ENCODE assay signal across 8 cellular contexts in the genomic region with DNA sequence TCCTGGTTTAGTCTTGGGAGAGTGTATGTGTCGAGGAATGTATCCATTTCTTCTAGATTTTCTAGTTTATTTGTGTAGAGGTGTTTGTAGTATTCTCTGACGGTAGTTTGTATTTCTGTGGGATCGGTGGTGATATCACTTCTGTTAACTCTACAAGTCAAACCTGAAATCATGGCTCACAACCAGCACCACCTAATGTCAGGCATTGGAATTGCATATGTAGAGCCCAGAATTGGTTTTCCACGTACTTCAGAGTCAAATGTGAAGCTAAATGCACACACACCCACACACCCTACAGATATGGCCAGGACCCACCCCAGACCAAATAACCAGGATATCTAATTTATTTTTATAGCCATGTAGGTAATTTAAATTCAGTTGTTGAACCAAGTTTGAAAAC.
DNase-seq lines count a peak whose midpoint lies in the region; ATAC-seq and TF ChIP-seq lines count a peak whose summit lies in the region.
"Not testable (repeated sequence)": the region's sequence is repeated elsewhere in the genome, so short reads cannot be mapped to it uniquely, and the experiment has no call there.

No MANE protein-coding gene starts in this region.

- not testable (repeated sequence) for H3K9me3 ChIP-seq in IMR-90 (ENCODE audit: control insufficient read depth, insufficient read depth, low read length); left lung

- H4K5ac ChIP-seq in IMR-90 (ENCODE audit: low read depth, low read length) = not testable (repeated sequence)

- H3K4me1 Mint-ChIP-seq in activated CD8-positive, alpha-beta T cell treated with anti-CD3 and anti-CD28 coated beads for 36 hours (ENCODE audit: low read depth) = not testable (repeated sequence)

- H3K14ac ChIP-seq in IMR-90 (replicated peaks; ENCODE audit: low read depth, low read length) = not testable (repeated sequence)

- H3K27ac Mint-ChIP-seq in activated CD8-positive, alpha-beta T cell treated with anti-CD3 and anti-CD28 coated beads for 36 hours = not testable (repeated sequence)

- not testable (repeated sequence) for H3K56ac ChIP-seq in IMR-90 (ENCODE audit: extremely low read depth, insufficient read depth, low read length)

- not testable (repeated sequence) for H2BK5ac ChIP-seq in IMR-90 (ENCODE audit: low read depth, low read length, poor library complexity, severe bottlenecking)

- TF ChIP-seq POLR2A in IMR-90 (IDR thresholded peaks at IDR 0.05; ENCODE audit: low read depth, low read length) = not testable (repeated sequence)

- H2BK15ac ChIP-seq in IMR-90 (ENCODE audit: low read depth, low read length) = not testable (repeated sequence)

- H3K4me3 ChIP-seq in IMR-90 (ENCODE audit: insufficient read depth, low read depth, low read length); epithelial cell of proximal tubule (ENCODE audit: low read depth, low read length); left lung: not testable (repeated sequence)

- H3K9ac ChIP-seq in IMR-90 (ENCODE audit: low read depth, low read length) = not testable (repeated sequence)

- H3K27ac ChIP-seq in IMR-90 (ENCODE audit: insufficient read depth, low read length); left lung: not testable (repeated sequence)

- H3K4me2 ChIP-seq in IMR-90 (ENCODE audit: low read depth, low read length) = not testable (repeated sequence)

- not testable (repeated sequence) for H2AK5ac ChIP-seq in IMR-90 (ENCODE audit: low read depth, low read length)

- H3K18ac ChIP-seq in IMR-90 (ENCODE audit: low read depth, low read length) = not testable (repeated sequence)

- H3K4me3 Mint-ChIP-seq in activated CD8-positive, alpha-beta T cell treated with anti-CD3 and anti-CD28 coated beads for 36 hours = not testable (repeated sequence)

- H2AK9ac ChIP-seq in IMR-90 (replicated peaks; ENCODE audit: low read depth, low read length, poor library complexity) = not testable (repeated sequence)

- not testable (repeated sequence) for H3K9me3 Mint-ChIP-seq in activated CD8-positive, alpha-beta T cell treated with anti-CD3 and anti-CD28 coated beads for 36 hours

- H3K23ac ChIP-seq in IMR-90 (ENCODE audit: low read depth, low read length) = not testable (repeated sequence)

- intact Hi-C loops in IMR-90 (cut with micrococcal nuclease); activated CD8-positive, alpha-beta T cell treated with anti-CD3 and anti-CD28 coated beads for 36 hours (cut with micrococcal nuclease); left lung (cut with DNase I): not testable (repeated sequence)

- DNase-seq in DMS53 treated with DMSO at 0.1 percent for 48 hours (lab: John Stamatoyannopoulos, UW; ENCODE audit: unreplicated experiment) (peak; percentile 30), NCI-H82 (lab: John Stamatoyannopoulos, UW) (peak; percentile 49), superior temporal gyrus (ENCODE audit: extremely low spot score) (peak; percentile 50)
- DNase-seq in IMR-90; epithelial cell of proximal tubule (ENCODE audit: low read depth); left lung: not testable (repeated sequence)
- peak; percentile 2 for DNase-seq in activated CD8-positive, alpha-beta T cell treated with anti-CD3 and anti-CD28 coated beads for 36 hours

- not testable (repeated sequence) for H4K20me1 ChIP-seq in IMR-90 (ENCODE audit: insufficient read depth, low read length)

- ATAC-seq in GM19023 (IDR thresholded peaks at IDR 0.05; ENCODE audit: unreplicated experiment) (peak; percentile 50), left lung (peak; percentile 69)
- not testable (repeated sequence) for ATAC-seq in IMR-90 (ENCODE audit: low read depth); activated CD8-positive, alpha-beta T cell treated with anti-CD3 and anti-CD28 coated beads for 36 hours

- not testable (repeated sequence) for H3K36me3 Mint-ChIP-seq in activated CD8-positive, alpha-beta T cell treated with anti-CD3 and anti-CD28 coated beads for 36 hours (ENCODE audit: low read depth)

- TF ChIP-seq CTCF in IMR-90 (conservative IDR thresholded peaks at IDR 0.05; ENCODE audit: low read depth, low read length) (0 out of 2 replicates have a peak, but pooled peaks have one; percentile 11), epithelial cell of proximal tubule (conservative IDR thresholded peaks at IDR 0.05; ENCODE audit: low read depth, low read length) (peak; percentile 53)
- not testable (repeated sequence) for TF ChIP-seq CTCF in activated CD8-positive, alpha-beta T cell treated with anti-CD3 and anti-CD28 coated beads for 36 hours (IDR thresholded peaks at IDR 0.05); left lung (IDR thresholded peaks at IDR 0.05)

- no CpG with 5 or more reads among the region's 4 CpGs for WGBS in IMR-90 (ENCODE audit: extremely low coverage in 2 of 2, insufficient read length in 1 of 2), 2 experiments

- not testable (repeated sequence) for H2BK120ac ChIP-seq in IMR-90 (ENCODE audit: low read depth, low read length)

- dilution Hi-C loops in IMR-90 (cut with HindIII; ENCODE audit: low sequenced_read_pairs, unreplicated experiment) = not testable (repeated sequence)

- not testable (repeated sequence) for H3K79me1 ChIP-seq in IMR-90 (ENCODE audit: low read depth in 1 of 2, low read length in 2 of 2)

- not testable (repeated sequence) for H3K9me1 ChIP-seq in IMR-90 (ENCODE audit: insufficient read depth, low read length)

- H3K4me1 ChIP-seq in IMR-90 (ENCODE audit: control insufficient read depth, insufficient read depth, low read length); left lung: not testable (repeated sequence)

- not testable (repeated sequence) for H3K27me3 ChIP-seq in IMR-90 (ENCODE audit: control insufficient read depth, insufficient read depth, low read length); left lung

- not testable (repeated sequence) for H3K36me3 ChIP-seq in IMR-90 (ENCODE audit: control insufficient read depth, insufficient read depth, low read length); left lung

- not testable (repeated sequence) for H2AFZ ChIP-seq in IMR-90 (replicated peaks; ENCODE audit: low read length, poor library complexity)

- not testable (repeated sequence) for H2BK20ac ChIP-seq in IMR-90 (ENCODE audit: low read depth, low read length)

- TF ChIP-seq RAD21 in IMR-90 (IDR thresholded peaks at IDR 0.05; ENCODE audit: low read length) = not testable (repeated sequence)

- CTCF ChIA-PET in IMR-90 (lab: Yijun Ruan, JAX) = interaction anchor here (0.5 kb wide), 1 partner anchor 1695 kb away, joined by 4 read pairs; no protein-coding TSS in a partner anchor
- CTCF ChIA-PET in activated CD8-positive, alpha-beta T cell treated with anti-CD3 and anti-CD28 coated beads for 36 hours (lab: Charles Lee) = not testable (repeated sequence)

- not testable (repeated sequence) for H3K27me3 Mint-ChIP-seq in activated CD8-positive, alpha-beta T cell treated with anti-CD3 and anti-CD28 coated beads for 36 hours

- H3K4ac ChIP-seq in IMR-90 (ENCODE audit: low read depth, low read length) = not testable (repeated sequence)

- H4K91ac ChIP-seq in IMR-90 (ENCODE audit: insufficient read depth, low read depth, low read length) = not testable (repeated sequence)

- not testable (repeated sequence) for BruUV-seq in IMR-90 (replicated peaks; lab: Mats Ljungman, UMichigan)

- in situ Hi-C loops in IMR-90 (cut with MboI; ENCODE audit: low sequenced_read_pairs) = not testable (repeated sequence)

- POLR2A ChIA-PET in IMR-90 (lab: Charles Lee; ENCODE audit: unreplicated experiment); activated CD8-positive, alpha-beta T cell treated with anti-CD3 and anti-CD28 coated beads for 36 hours (lab: Charles Lee): not testable (repeated sequence)

- H4K8ac ChIP-seq in IMR-90 (ENCODE audit: low read depth in 2 of 2, low read length in 2 of 2) = not testable (repeated sequence)
